18 cellular contexts compared by ENCODE assay signal in genomic region chr5:132915681-132916080, GRCh38. TPM values are rescaled to one million over a fixed set of nuclear protein-coding genes. Genes with fewer than 3 reads are reported as not detected.
DNase-seq lines count a peak whose midpoint lies in the region; ATAC-seq, FAIRE-seq and TF ChIP-seq lines count a peak whose summit lies in the region.
"Had no signal": no experiment of that assay in that cellular context is flagged by ENCODE, and none has a peak within 500 bp of the region (broad histone marks: within the 10 kb centered on the region; RNA-seq: fewer than 3 reads in every experiment).

No MANE protein-coding gene starts in this region.

- DNase-seq in GM12891 (ENCODE audit: insufficient read length, low spot score) (no peak), NB4 (ENCODE audit: low read depth) (peak; percentile 48), brain microvascular endothelial cell (peak; percentile 25), left lung (no peak), mesenteric fat pad (ENCODE audit: low spot score) (no peak)
- DNase-seq in stimulated activated CD4-positive, alpha-beta T cell treated with anti-CD3 and anti-CD28 coated beads, Interleukin-4, amount 100 ng/mL, for 24 hours, result no peak
- DNase-seq: dorsolateral prefrontal cortex; hypothalamus; left ventricle myocardium superior; naive B cell; NCI-H146; NCI-H226; NK-92 treated with Interleukin-12 subunit alpha and Interleukin-12 subunit beta, amount 100 ng/mL, for 24 hours had no signal

- H3K36me3 ChIP-seq in brain microvascular endothelial cell (replicated peaks), result peaks cover 27% of the 10 kb centered on the region
- peaks cover 0 to 64% of the 10 kb centered on the region in 2 donors for H3K36me3 ChIP-seq in left lung

- H3K27ac ChIP-seq in brain microvascular endothelial cell, result peak overlapping the region; percentile 67
- H3K27ac ChIP-seq in left lung, result no peak overlapping the region
- H3K27ac ChIP-seq: SJSA1, thoracic aorta had no signal

- no peak for TF ChIP-seq CTCF in NB4 (IDR thresholded peaks at IDR 0.05; ENCODE audit: low read depth, low read length)
- no peak for TF ChIP-seq CTCF in brain microvascular endothelial cell (IDR thresholded peaks at IDR 0.05; ENCODE audit: low read depth, low read length, missing control alignments)
- TF ChIP-seq CTCF in left lung (IDR thresholded peaks at IDR 0.05), result no peak

- no peaks in the 10 kb centered on the region for H3K9me3 ChIP-seq in left lung
- H3K9me3 ChIP-seq: SJSA1, thoracic aorta had no signal

- no peak for TF ChIP-seq POLR2A in GM12891 (IDR thresholded peaks at IDR 0.05; ENCODE audit: low read depth, low read length)
- no peak for TF ChIP-seq POLR2A in NB4 (IDR thresholded peaks at IDR 0.05; ENCODE audit: extremely low read depth, insufficient read length)

- H3K4me1 ChIP-seq in left lung, result no peaks in the 10 kb centered on the region
- H3K4me1 ChIP-seq: SJSA1 had no signal

- ATAC-seq in left lung (peak; percentile 44), GM18873 (IDR thresholded peaks at IDR 0.05; ENCODE audit: low FRiP score, unreplicated experiment) (no peak), GM18858 (IDR thresholded peaks at IDR 0.05; ENCODE audit: unreplicated experiment) (no peak)
- ATAC-seq: activated naive CD4-positive, alpha-beta T cell treated with anti-CD3 and anti-CD28 coated beads, Interleukin-2, amount 50 U/mL, for 72 hours; left ventricle myocardium superior had no signal

- in situ Hi-C loops in brain microvascular endothelial cell (cut with HindIII; ENCODE audit: low pct_ligation_motif_present, low sequenced_read_pairs), result no loop called here

- H3K4me3 ChIP-seq in NB4 (ENCODE audit: low read depth, low read length) (no peak overlapping the region), brain microvascular endothelial cell (ENCODE audit: low read depth, low read length) (no peak overlapping the region), left lung (no peak overlapping the region)
- H3K4me3 ChIP-seq: dorsolateral prefrontal cortex, SJSA1, thoracic aorta had no signal

- intact Hi-C loops in left lung (cut with DNase I), result no loop called here

- no peaks in the 10 kb centered on the region for H3K27me3 ChIP-seq in brain microvascular endothelial cell (replicated peaks)
- no peaks in the 10 kb centered on the region for H3K27me3 ChIP-seq in left lung
- H3K27me3 ChIP-seq: dorsolateral prefrontal cortex, SJSA1 had no signal

- no peak for FAIRE-seq in GM12891 (lab: Jason Lieb, UNC)

TF ChIP-seq in GM12891, 5 proteins besides CTCF, POLR2A, EP300 and RAD21:
- TF ChIP-seq SPI1 (IDR thresholded peaks at IDR 0.05; ENCODE audit: low read depth, low read length), result peak; percentile 33; the same call in 1 of the 2 replicates
- TF ChIP-seq TAF1 (IDR thresholded peaks at IDR 0.05; ENCODE audit: low read depth, low read length), result no peak
- no peak for TF ChIP-seq POLR2AphosphoS5 (IDR thresholded peaks at IDR 0.05; ENCODE audit: low read depth, low read length)
- TF ChIP-seq PAX5 (IDR thresholded peaks at IDR 0.05; ENCODE audit: insufficient read depth, low read length, severe bottlenecking), result no peak
TF ChIP-seq in GM12891: peak in this region for 1.

RNA-seq across cellular contexts. Expression of gene LEAP2, which starts 42.2 kb away (rescaled TPM):
- 0.53 TPM for polyA plus RNA-seq in GM12891 (2012; ENCODE audit: low read depth, missing spikeins)
- 1 to 10 TPM; 1.2 to 1.9 TPM for total RNA-seq in left lung
- 1.2 TPM for total RNA-seq in mesenteric fat pad

RNA-seq across cellular contexts. Expression of gene AFF4, which starts 47.8 kb away (rescaled TPM):
- polyA plus RNA-seq in GM12891 (2012; ENCODE audit: low read depth, missing spikeins), result 7.1 TPM
- total RNA-seq in left lung, result 10 to 100 TPM; 75.2 to 86.1 TPM
- total RNA-seq in mesenteric fat pad, result 87.5 TPM

RNA-seq across cellular contexts. Expression of gene UQCRQ, which starts 49.2 kb away (rescaled TPM):
- polyA plus RNA-seq in GM12891 (2012; ENCODE audit: low read depth, missing spikeins), result 499 TPM
- total RNA-seq in left lung (100 to 1,000 TPM; 386 to 507 TPM), mesenteric fat pad (391 TPM)

RNA-seq across cellular contexts. Expression of gene GDF9, which starts 49.4 kb away (rescaled TPM):
- polyA plus RNA-seq in GM12891 (2012; ENCODE audit: low read depth, missing spikeins), result 0.39 TPM
- under 1 TPM; 0.26 to 0.39 TPM for total RNA-seq in left lung
- total RNA-seq in mesenteric fat pad, result not detected
- total RNA-seq: thoracic aorta had no signal

Comparison
In these comparisons a context has a peak if more than half of its experiments do, and no peak if none do; other contexts are left out.
1. DNase-seq: peak in NB4 (single experiment) and brain microvascular endothelial cell (single experiment); none in GM12891 (single experiment), left lung (0 of 2), mesenteric fat pad (single experiment) and stimulated activated CD4-positive, alpha-beta T cell treated with anti-CD3 and anti-CD28 coated beads, Interleukin-4, amount 100 ng/mL, for 24 hours (single experiment).